29 cellular contexts compared by ENCODE assay signal in the genomic region with DNA sequence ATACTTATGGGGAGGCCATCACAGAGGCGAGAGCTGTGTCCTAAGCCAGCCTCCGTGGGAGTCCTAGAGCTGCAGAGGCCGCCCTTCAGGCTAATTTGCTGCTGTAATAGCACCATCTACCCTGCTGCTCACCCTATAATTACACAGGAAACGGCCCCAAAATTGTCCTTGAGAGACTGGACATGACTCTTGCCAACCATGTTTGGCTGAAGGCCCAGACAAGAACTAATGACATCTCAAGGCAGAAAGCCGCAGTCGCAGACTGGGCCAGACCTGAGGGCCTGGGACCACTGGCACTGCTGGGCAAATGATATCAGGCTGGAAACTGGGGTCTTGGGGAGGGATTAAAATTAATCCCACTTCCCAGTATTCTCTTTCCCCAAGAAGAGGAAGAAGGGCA. TPM values are rescaled to one million over a fixed set of nuclear protein-coding genes. Genes with fewer than 3 reads are reported as not detected.
DNase-seq lines count a peak whose midpoint lies in the region; ATAC-seq and TF ChIP-seq lines count a peak whose summit lies in the region.
"Had no signal": no experiment of that assay in that cellular context is flagged by ENCODE, and none has a peak within 500 bp of the region (broad histone marks: within the 10 kb centered on the region; RNA-seq: fewer than 3 reads in every experiment).

No MANE protein-coding gene starts in this region.

- H3K27ac ChIP-seq in right cardiac atrium (ENCODE audit: low read length) (no peak overlapping the region), skeletal muscle tissue (ENCODE audit: low read depth, low read length) (peak overlapping the region; percentile 65)
- H3K27ac ChIP-seq: BLaER1 treated with 17β-estradiol and CSF1 and Interleukin-3, amounts not matched to agents 10 nM and 100 nM; foreskin keratinocyte; HL-60; left lung; SK-N-MC had no signal

- H3K4me3 ChIP-seq in right cardiac atrium (ENCODE audit: low read length) (no peak overlapping the region), skeletal muscle tissue (ENCODE audit: low read length in 3 of 3) (no peak overlapping the region)
- H3K4me3 ChIP-seq: BLaER1 treated with 17β-estradiol and CSF1 and Interleukin-3, amounts not matched to agents 10 nM and 100 nM; breast epithelium; esophagus muscularis mucosa; left lung; SK-N-MC; upper lobe of left lung had no signal

- no peak overlapping the region for H3K9ac ChIP-seq in skeletal muscle tissue (ENCODE audit: low read depth in 1 of 3, low read length in 3 of 3)
- H3K9ac ChIP-seq: BLaER1 treated with 17β-estradiol and CSF1 and Interleukin-3, amounts not matched to agents 10 nM and 100 nM had no signal

- intact Hi-C loops in right cardiac atrium (cut with DNase I): no loop called here

- H3K27me3 ChIP-seq in right cardiac atrium (ENCODE audit: control insufficient read depth, insufficient read depth): no peaks in the 10 kb centered on the region
- H3K27me3 ChIP-seq in skeletal muscle tissue (ENCODE audit: control insufficient read depth in 3 of 3, insufficient read depth in 3 of 3, low read length in 3 of 3): no peaks in the 10 kb centered on the region
- H3K27me3 ChIP-seq: BLaER1 treated with 17β-estradiol and CSF1 and Interleukin-3, amounts not matched to agents 10 nM and 100 nM; breast epithelium; esophagus muscularis mucosa; foreskin keratinocyte; left lung; upper lobe of left lung had no signal

- no peak for TF ChIP-seq CTCF in GM13977 (IDR thresholded peaks at IDR 0.05; ENCODE audit: extremely low read depth, insufficient read depth, missing control alignments)

- DNase-seq in NCI-H1092 treated with DMSO at 0.1 percent for 48 hours (lab: John Stamatoyannopoulos, UW) (peak; percentile 60), astrocyte of the hippocampus (ENCODE audit: low read depth, low spot score) (peak; percentile 22), right cardiac atrium (no peak), GM13977 (ENCODE audit: low spot score) (no peak), NOMO-1 treated with DMSO at 0.1 percent for 48 hours (lab: John Stamatoyannopoulos, UW; ENCODE audit: unreplicated experiment) (no peak)
- DNase-seq: activated CD4-positive, alpha-beta T cell treated with anti-CD3 and anti-CD28 coated beads, Interleukin-2, amount 50 U/mL, for 48 hours; activated naive CD4-positive, alpha-beta T cell treated with anti-CD3 and anti-CD28 coated beads, Interleukin-2, amount 10 ng/mL, durations not matched to agents 7 days and 5 days; amniotic stem cell; Caco-2; cortex of kidney; DMS79 treated with DMSO at 0.1 percent for 48 hours; foreskin keratinocyte; HFFc6; immature natural killer cell; left lung; naive thymus-derived CD4-positive, alpha-beta T cell; NCI-H187; NCI-H526 treated with DMSO at 0.1 percent for 48 hours; occipital lobe; RPMI8226 had no signal

- H3K36me3 ChIP-seq in skeletal muscle tissue (ENCODE audit: control insufficient read depth in 3 of 3, insufficient read depth in 3 of 3, low read length in 3 of 3): peaks cover 0 to 7% (median 4%) of the 10 kb centered on the region in 3 donors
- H3K36me3 ChIP-seq: breast epithelium had no signal

- no peaks in the 10 kb centered on the region for H3K9me3 ChIP-seq in right cardiac atrium (ENCODE audit: control insufficient read depth, low read length)
- no peaks in the 10 kb centered on the region for H3K9me3 ChIP-seq in skeletal muscle tissue (ENCODE audit: control insufficient read depth in 3 of 3, low read length in 3 of 3)
- H3K9me3 ChIP-seq: BLaER1 treated with 17β-estradiol and CSF1 and Interleukin-3, amounts not matched to agents 10 nM and 100 nM; breast epithelium; Caco-2; esophagus muscularis mucosa; left lung; upper lobe of left lung had no signal

- H3K4me1 ChIP-seq in right cardiac atrium (ENCODE audit: control insufficient read depth, insufficient read depth, low read length): peaks cover 8% of the 10 kb centered on the region
- H3K4me1 ChIP-seq in skeletal muscle tissue (ENCODE audit: control insufficient read depth in 3 of 3, insufficient read depth in 3 of 3, low read length in 3 of 3): peaks cover 10 to 13% (median 11%) of the 10 kb centered on the region in 3 donors
- H3K4me1 ChIP-seq: breast epithelium, foreskin keratinocyte had no signal

- in situ Hi-C loops in GM13977 (cut with MboI; ENCODE audit: low pct_unique_long_range_greater_than_20kb, low sequenced_read_pairs, unreplicated experiment): loop anchor here (25.0 kb wide), 1 partner anchor 317 kb away; no protein-coding TSS in a partner anchor

- ATAC-seq in right cardiac atrium: peak; percentile 9 to 32
- no peak for ATAC-seq in GM18870 (IDR thresholded peaks at IDR 0.05; ENCODE audit: unreplicated experiment)
- ATAC-seq: activated CD4-positive, CD25-positive, alpha-beta regulatory T cell treated with anti-CD3 and anti-CD28 coated beads, Interleukin-2, amount 50 U/mL, for 24 hours; foreskin keratinocyte; naive thymus-derived CD4-positive, alpha-beta T cell had no signal

- WGBS in right cardiac atrium: 49% methylated on average over 6 of the region's 6 CpGs

RNA-seq across cellular contexts. Expression of a gene that starts 24.1 kb away (rescaled TPM):
- total RNA-seq in right cardiac atrium: 100 to 1,000 TPM in 3 of 4 donors, 10 to 100 TPM in 1; 84.2 to 118 (median 110) TPM
- polyA plus RNA-seq in right cardiac atrium: 80.9 TPM
- total RNA-seq in skeletal muscle tissue: 40.7 TPM

RNA-seq across cellular contexts. Expression of a gene that starts 55.4 kb away (rescaled TPM):
- 1 to 10 TPM in 3 of 4 donors, not detected in 1; 2.5 to 2.9 (median 2.6) TPM for total RNA-seq in right cardiac atrium
- polyA plus RNA-seq in right cardiac atrium: 3.0 TPM
- 1.0 TPM for total RNA-seq in skeletal muscle tissue
- total RNA-seq: occipital lobe had no signal

Comparison
In these comparisons a context has a peak if more than half of its experiments do, and no peak if none do; other contexts are left out.
1. DNase-seq: peak in NCI-H1092 treated with DMSO at 0.1 percent for 48 hours (single experiment) and astrocyte of the hippocampus (single experiment); none in right cardiac atrium (0 of 3), GM13977 (single experiment) and NOMO-1 treated with DMSO at 0.1 percent for 48 hours (single experiment).